Comparison of ENCODE assay signal across 19 cellular contexts in the genomic region with DNA sequence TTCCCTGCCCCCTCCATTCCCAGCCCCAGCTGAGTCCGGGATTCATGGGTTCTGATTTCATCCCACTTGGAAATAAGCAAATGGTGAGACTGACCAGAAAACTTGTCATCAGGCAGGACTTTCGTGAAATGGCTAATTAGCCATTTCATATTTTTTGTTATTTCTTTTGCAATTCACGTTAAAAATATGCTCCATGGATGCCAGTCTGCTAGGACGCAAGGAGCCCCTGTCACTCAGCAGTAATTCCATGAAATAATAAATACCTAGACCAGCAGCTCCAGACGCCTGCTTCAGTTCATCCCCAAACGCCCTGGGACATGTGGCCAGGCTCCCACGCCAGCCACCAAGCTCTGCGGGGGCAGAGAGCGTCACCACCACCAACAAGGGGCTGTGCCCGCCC.
DNase-seq lines count a peak whose midpoint lies in the region; ATAC-seq and TF ChIP-seq lines count a peak whose summit lies in the region.
"Had no signal": no experiment of that assay in that cellular context is flagged by ENCODE, and none has a peak within 500 bp of the region (broad histone marks: within the 10 kb centered on the region; RNA-seq: fewer than 3 reads in every experiment).

No MANE protein-coding gene starts in this region.

- H3K27me3 ChIP-seq in right cardiac atrium (ENCODE audit: control insufficient read depth, insufficient read depth) (no peaks in the 10 kb centered on the region), gastroesophageal sphincter (no peaks in the 10 kb centered on the region), rectal smooth muscle tissue (ENCODE audit: control insufficient read depth, insufficient read depth, low read length) (no peaks in the 10 kb centered on the region)

- H3K4me3 ChIP-seq in right cardiac atrium (ENCODE audit: low read length) (no peak overlapping the region), gastroesophageal sphincter (no peak overlapping the region), rectal smooth muscle tissue (ENCODE audit: low read length) (no peak overlapping the region)
- H3K4me3 ChIP-seq: BLaER1 treated with 17β-estradiol and CSF1 and Interleukin-3, amounts not matched to agents 10 nM and 100 nM; GM23338 had no signal

- no peaks in the 10 kb centered on the region for H3K9me3 Mint-ChIP-seq in effector memory CD8-positive, alpha-beta T cell
- H3K9me3 Mint-ChIP-seq: CD8-positive, alpha-beta T cell; GM23338; HFFc6; IgD-negative memory B cell had no signal

- no peaks in the 10 kb centered on the region for H3K36me3 Mint-ChIP-seq in effector memory CD8-positive, alpha-beta T cell (ENCODE audit: insufficient read depth)
- H3K36me3 Mint-ChIP-seq: CD8-positive, alpha-beta T cell; IgD-negative memory B cell had no signal

- DNase-seq in left ventricle myocardium superior, result peak; percentile 32
- DNase-seq in right cardiac atrium, result no peak
- no peak for DNase-seq in effector memory CD8-positive, alpha-beta T cell
- no peak for DNase-seq in HCEC 1CT
- DNase-seq: 8988T; Calu3; CD8-positive, alpha-beta T cell; DMS53; DND-41; HFFc6 had no signal

- no peaks in the 10 kb centered on the region for H3K36me3 ChIP-seq in gastroesophageal sphincter
- no peaks in the 10 kb centered on the region for H3K36me3 ChIP-seq in rectal smooth muscle tissue (ENCODE audit: control insufficient read depth, insufficient read depth, low read length)
- H3K36me3 ChIP-seq: BLaER1 treated with 17β-estradiol and CSF1 and Interleukin-3, amounts not matched to agents 10 nM and 100 nM had no signal

- H3K27me3 Mint-ChIP-seq in effector memory CD8-positive, alpha-beta T cell, result peaks cover 44 to 45% of the 10 kb centered on the region in 2 donors

- peak; percentile 16 for ATAC-seq in left ventricle myocardium superior
- no peak for ATAC-seq in right cardiac atrium
- ATAC-seq in gastroesophageal sphincter, result peak; percentile 29
- ATAC-seq in GM18909 (IDR thresholded peaks at IDR 0.05; ENCODE audit: poor library complexity, unreplicated experiment), result no peak
- ATAC-seq in effector memory CD8-positive, alpha-beta T cell (replicated peaks), result no peak
- ATAC-seq: CD8-positive, alpha-beta T cell; GM23338; HCT116; HepG2 had no signal

- TF ChIP-seq CTCF in gastroesophageal sphincter (IDR thresholded peaks at IDR 0.05), result no peak

- WGBS in right cardiac atrium, result 87% methylated on average over 10 of the region's 10 CpGs
- 72 to 93% methylated on average over 4 of the region's 10 CpGs for WGBS in gastroesophageal sphincter (ENCODE audit: low coverage in 1 of 2), 2 donors

- H3K27ac Mint-ChIP-seq in effector memory CD8-positive, alpha-beta T cell, result no peak overlapping the region
- H3K27ac Mint-ChIP-seq: B cell; CD8-positive, alpha-beta T cell; GM23338; HFFc6; IgD-negative memory B cell had no signal

- H3K4me1 ChIP-seq in right cardiac atrium (ENCODE audit: control insufficient read depth, insufficient read depth, low read length) (no peaks in the 10 kb centered on the region), gastroesophageal sphincter (no peaks in the 10 kb centered on the region), rectal smooth muscle tissue (ENCODE audit: control insufficient read depth, insufficient read depth, low read length) (no peaks in the 10 kb centered on the region)
- H3K4me1 ChIP-seq: BLaER1 treated with 17β-estradiol and CSF1 and Interleukin-3, amounts not matched to agents 10 nM and 100 nM had no signal

- intact Hi-C loops in left ventricle myocardium superior (cut with micrococcal nuclease), result no loop called here
- intact Hi-C loops in right cardiac atrium (cut with DNase I), result no loop called here

- H3K9me3 ChIP-seq in right cardiac atrium (ENCODE audit: control insufficient read depth, low read length), result no peaks in the 10 kb centered on the region
- H3K9me3 ChIP-seq in gastroesophageal sphincter, result no peaks in the 10 kb centered on the region
- H3K9me3 ChIP-seq: BLaER1 treated with 17β-estradiol and CSF1 and Interleukin-3, amounts not matched to agents 10 nM and 100 nM had no signal

- no peak overlapping the region for H3K4me3 Mint-ChIP-seq in effector memory CD8-positive, alpha-beta T cell
- H3K4me3 Mint-ChIP-seq: B cell; CD8-positive, alpha-beta T cell; GM23338; HFFc6; IgD-negative memory B cell had no signal

- TF ChIP-seq POLR2A in gastroesophageal sphincter (IDR thresholded peaks at IDR 0.05), result no peak

- TF ChIP-seq EP300 in gastroesophageal sphincter (IDR thresholded peaks at IDR 0.05), result no peak

- no peak overlapping the region for H3K27ac ChIP-seq in right cardiac atrium (ENCODE audit: low read length)
- peak overlapping the region in 3 of 4 donors; percentile 46 to 74 (median 70) for H3K27ac ChIP-seq in gastroesophageal sphincter
- H3K27ac ChIP-seq in rectal smooth muscle tissue (ENCODE audit: low read depth, low read length), result peak overlapping the region; percentile 34
- H3K27ac ChIP-seq: BLaER1 treated with 17β-estradiol and CSF1 and Interleukin-3, amounts not matched to agents 10 nM and 100 nM had no signal

- no peaks in the 10 kb centered on the region for H3K4me1 Mint-ChIP-seq in effector memory CD8-positive, alpha-beta T cell (ENCODE audit: low read depth in 2 of 2)
- H3K4me1 Mint-ChIP-seq: B cell, GM23338, IgD-negative memory B cell had no signal

- H3K9ac ChIP-seq in rectal smooth muscle tissue (ENCODE audit: low read length), result no peak overlapping the region
- H3K9ac ChIP-seq: BLaER1 treated with 17β-estradiol and CSF1 and Interleukin-3, amounts not matched to agents 10 nM and 100 nM had no signal

Comparison
In these comparisons a context has a peak if more than half of its experiments do, and no peak if none do; other contexts are left out.
1. ATAC-seq: peak in left ventricle myocardium superior (single experiment) and gastroesophageal sphincter (single experiment); none in right cardiac atrium (0 of 2), GM18909 (single experiment) and effector memory CD8-positive, alpha-beta T cell (single experiment).